8 cellular contexts compared by ENCODE assay signal in the genomic region with DNA sequence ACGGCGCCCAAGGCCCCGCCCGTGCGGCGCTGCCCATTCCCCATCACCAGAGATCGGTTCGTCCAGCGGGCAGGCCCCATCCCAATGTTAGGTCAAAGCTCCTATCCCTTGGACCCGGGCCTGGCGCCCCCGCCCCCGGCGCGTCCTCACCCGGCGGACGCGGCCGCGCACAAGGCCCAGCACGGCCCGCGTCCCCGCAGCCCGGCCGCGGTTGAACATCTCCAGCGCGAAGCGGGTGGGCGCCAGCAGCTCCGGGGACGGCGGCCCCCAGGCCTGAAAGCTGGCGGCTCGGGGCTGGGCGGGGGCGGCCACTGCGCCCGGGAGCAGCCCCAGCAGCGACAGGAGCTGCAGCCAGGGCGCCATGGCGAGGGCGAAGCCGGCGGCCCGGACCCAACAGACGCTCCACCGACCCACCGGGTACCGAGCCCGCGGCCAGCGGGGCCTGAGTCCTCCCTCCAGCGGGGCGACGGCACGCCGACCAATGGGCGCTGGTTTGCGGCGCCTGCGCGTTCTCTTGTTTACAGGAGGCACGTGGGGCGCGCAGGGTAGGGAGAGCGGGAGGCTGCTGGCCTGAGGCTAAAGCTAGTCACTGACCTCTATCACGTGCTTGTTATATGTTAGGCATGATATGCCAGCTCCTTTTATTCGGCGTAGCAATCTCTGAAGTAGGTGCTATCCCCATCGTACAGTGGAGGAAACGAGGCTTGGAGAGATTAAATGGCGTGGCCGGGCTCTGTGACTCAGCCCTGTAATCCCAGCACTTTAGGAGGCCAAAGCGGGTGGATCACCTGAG. TPM values are rescaled to one million over a fixed set of nuclear protein-coding genes. Genes with fewer than 3 reads are reported as not detected.
DNase-seq lines count a peak whose midpoint lies in the region; ATAC-seq and TF ChIP-seq lines count a peak whose summit lies in the region.

A gene (minus strand): TSS at position 483 of the 793 bp plus-strand sequence. CDS start 120 bp downstream, at position 363.

- TF ChIP-seq CTCF in Peyer's patch (IDR thresholded peaks at IDR 0.05), result no peak
- TF ChIP-seq CTCF in fibroblast of mammary gland (conservative IDR thresholded peaks at IDR 0.05; ENCODE audit: control insufficient read depth, insufficient read depth, low read depth, low read length), result no peak
- no peak for TF ChIP-seq CTCF in neural crest cell (conservative IDR thresholded peaks at IDR 0.05)

- H3K27ac ChIP-seq in HUES48 (ENCODE audit: low read depth, low read length) (peak within 1 kb of the TSS; percentile 33), Peyer's patch (peak within 1 kb of the TSS in 1 of 4 donors; percentile 63), subcutaneous abdominal adipose tissue (ENCODE audit: low read depth, low read length) (no peak within 1 kb of the TSS)

- H3K9me3 ChIP-seq in HUES48 (ENCODE audit: control insufficient read depth, insufficient read depth, low read length) (no peaks in the 10 kb centered on the region), Peyer's patch (no peaks in the 10 kb centered on the region), subcutaneous abdominal adipose tissue (ENCODE audit: control insufficient read depth in 5 of 5, low read length in 5 of 5) (no peaks in the 10 kb centered on the region)

- H3K36me3 ChIP-seq in HUES48 (ENCODE audit: control insufficient read depth, insufficient read depth, low read length) (peaks cover 1% of the 10 kb centered on the region; the same call in 1 of the 2 replicates), Peyer's patch (no peaks in the 10 kb centered on the region), subcutaneous abdominal adipose tissue (ENCODE audit: control insufficient read depth in 5 of 5, insufficient read depth in 5 of 5, low read length in 5 of 5) (peaks cover 0 to 25% (median 21%) of the 10 kb centered on the region in 5 donors)

- H3K9me3 Mint-ChIP-seq in neural crest cell, result no peaks in the 10 kb centered on the region

- no peaks in the 10 kb centered on the region for H3K36me3 Mint-ChIP-seq in neural crest cell (ENCODE audit: low read depth)

- H3K4me1 Mint-ChIP-seq in neural crest cell, result peaks cover 12% of the 10 kb centered on the region

- H3K27ac Mint-ChIP-seq in neural crest cell (ENCODE audit: unreplicated experiment), result peak within 1 kb of the TSS; percentile 35

- H3K4me3 Mint-ChIP-seq in neural crest cell, result no peak within 1 kb of the TSS

- H3K9ac ChIP-seq in HUES48 (ENCODE audit: low read depth, low read length) (no peak within 1 kb of the TSS), subcutaneous abdominal adipose tissue (ENCODE audit: low read length in 5 of 5) (peak within 1 kb of the TSS in 4 of 5 donors; percentile 43 to 78 (median 66))

- H3K27me3 ChIP-seq in HUES48 (ENCODE audit: control insufficient read depth, insufficient read depth, low read length) (no peaks in the 10 kb centered on the region), Peyer's patch (no peaks in the 10 kb centered on the region), subcutaneous abdominal adipose tissue (ENCODE audit: control insufficient read depth in 5 of 5, insufficient read depth in 4 of 5, low read length in 5 of 5) (no peaks in the 10 kb centered on the region)

- DNase-seq in COLO668 (lab: John Stamatoyannopoulos, UW; ENCODE audit: unreplicated experiment) (peak; percentile 86), Peyer's patch (peak; percentile 79 to 92 (median 83)), fibroblast of mammary gland (ENCODE audit: low read depth) (peak; percentile 70), neural crest cell (ENCODE audit: low read depth, low spot score) (no peak)
- peak; percentile 50 for DNase-seq in activated effector memory CD4-positive, alpha-beta T cell treated with Interleukin-2 at 50 U/mL for 16 hours

- H3K27me3 Mint-ChIP-seq in neural crest cell (ENCODE audit: low read depth), result peaks cover 2% of the 10 kb centered on the region

- ATAC-seq in HG02759 (IDR thresholded peaks at IDR 0.05; ENCODE audit: unreplicated experiment), result no peak

- TF ChIP-seq POLR2A in Peyer's patch (IDR thresholded peaks at IDR 0.05), result no peak

- H3K4me1 ChIP-seq in HUES48 (ENCODE audit: control insufficient read depth, insufficient read depth, low read length) (peaks cover 18% of the 10 kb centered on the region), Peyer's patch (peaks cover 0 to 9% (median 2%) of the 10 kb centered on the region in 4 donors), subcutaneous abdominal adipose tissue (ENCODE audit: control insufficient read depth in 5 of 5, insufficient read depth in 5 of 5, low read length in 5 of 5) (peaks cover 0 to 18% (median 14%) of the 10 kb centered on the region in 5 donors)

- H3K4me3 ChIP-seq in HUES48 (ENCODE audit: low read depth, low read length) (no peak within 1 kb of the TSS), Peyer's patch (peak within 1 kb of the TSS; percentile 48 to 74 (median 70)), fibroblast of mammary gland (ENCODE audit: control insufficient read depth, low read depth, low read length) (peak within 1 kb of the TSS; percentile 26), subcutaneous abdominal adipose tissue (ENCODE audit: low read depth in 1 of 5, low read length in 5 of 5) (peak within 1 kb of the TSS; percentile 66 to 76 (median 68))

RNA-seq across cellular contexts. Expression of the gene that starts here (rescaled TPM):
- total RNA-seq in Peyer's patch (10 to 100 TPM in 3 of 4 donors, 1 to 10 TPM in 1; 5.4 to 24.3 (median 21.8) TPM), neural crest cell (not detected in 2 replicates)
